In genomic region chr5:139415221-139415861, GRCh38 we compare ENCODE assay signal across 10 cellular contexts. TPM values are rescaled to one million over a fixed set of nuclear protein-coding genes. Genes with fewer than 3 reads are reported as not detected.
DNase-seq lines count a peak whose midpoint lies in the region; ATAC-seq and TF ChIP-seq lines count a peak whose summit lies in the region.
"Had no signal": no experiment of that assay in that cellular context is flagged by ENCODE, and none has a peak within 500 bp of the region (broad histone marks: within the 10 kb centered on the region; RNA-seq: fewer than 3 reads in every experiment).

No MANE protein-coding gene starts in this region.

- H3K9me3 ChIP-seq in breast epithelium = no peaks in the 10 kb centered on the region

- POLR2A ChIA-PET in GM10248 (lab: Yijun Ruan, JAX) = no interaction called here

- H3K27ac ChIP-seq in breast epithelium = peak overlapping the region; percentile 38 to 77

- ATAC-seq in HG03439 (IDR thresholded peaks at IDR 0.05; ENCODE audit: unreplicated experiment) (no peak), GM19467 (IDR thresholded peaks at IDR 0.05; ENCODE audit: unreplicated experiment) (no peak)

- peak; percentile 66 for DNase-seq in stimulated activated CD4-positive, alpha-beta T cell treated with anti-CD3 and anti-CD28 coated beads, Interleukin-1b, Interleukin-23, amount 100 ng/mL, for 48 hours
- no peak for DNase-seq in stimulated activated CD4-positive, alpha-beta T cell treated with anti-CD3 and anti-CD28 coated beads, Interleukin-4, amount 100 ng/mL, for 4 hours
- DNase-seq in breast epithelium (ENCODE audit: low spot score in 2 of 2) (no peak), middle frontal gyrus (ENCODE audit: extremely low spot score, low spot score) (peak; percentile 69), germinal center (ENCODE audit: low spot score) (no peak), GM10248 (ENCODE audit: extremely low spot score) (no peak)
- DNase-seq: CD8-positive, alpha-beta memory T cell had no signal

- TF ChIP-seq CTCF in breast epithelium (IDR thresholded peaks at IDR 0.05) (no peak), GM10248 (IDR thresholded peaks at IDR 0.05; ENCODE audit: control extremely low read depth, extremely low read depth, low read depth, missing control alignments) (no peak)

- H3K4me3 ChIP-seq in breast epithelium = no peak overlapping the region

- H3K27me3 ChIP-seq in breast epithelium = no peaks in the 10 kb centered on the region

- intact Hi-C loops in breast epithelium (cut with DNase I; ENCODE audit: low total_unique reads) = loop anchor here (2.0 to 5.0 kb wide), 2 partner anchors 71 to 102 kb away; no protein-coding TSS in a partner anchor

- CTCF ChIA-PET in GM10248 (lab: Yijun Ruan, JAX) = interaction anchor here (0.8 to 18.1 kb wide), 5 partner anchors 9 to 146 kb away, joined by 3 to 504 read pairs (median 6); partner anchors contain the start of genes SPATA24 and UBE2D2

- peaks cover 4 to 12% of the 10 kb centered on the region in 2 donors for H3K4me1 ChIP-seq in breast epithelium

- H3K36me3 ChIP-seq in breast epithelium = no peaks in the 10 kb centered on the region

- no peak for TF ChIP-seq POLR2A in breast epithelium (IDR thresholded peaks at IDR 0.05)

RNA-seq across cellular contexts. Expression of gene SPATA24, which starts 11.5 kb away (rescaled TPM):
- 1 to 10 TPM in 2 of 3 donors, under 1 TPM in 1; 0.98 to 2.4 (median 2.2) TPM for total RNA-seq in breast epithelium

RNA-seq across cellular contexts. Expression of gene PROB1, which starts 20.4 kb away (rescaled TPM):
- 1 to 10 TPM in 1 of 3 donors, under 1 TPM in 2; 0.32 to 1.3 (median 0.73) TPM for total RNA-seq in breast epithelium

RNA-seq across cellular contexts. Expression of gene DNAJC18, which starts 24.0 kb away (rescaled TPM):
- total RNA-seq in breast epithelium = 1 to 10 TPM; 5.4 to 9.5 (median 7.6) TPM

RNA-seq across cellular contexts. Expression of gene MZB1, which starts 25.6 kb away (rescaled TPM):
- 10 to 100 TPM in 1 of 3 donors, 1 to 10 TPM in 1, not detected in 1; 8.6 to 35.4 TPM for total RNA-seq in breast epithelium
- total RNA-seq: kidney epithelial cell had no signal

RNA-seq across cellular contexts. Expression of gene SLC23A1, which starts 32.2 kb away (rescaled TPM):
- total RNA-seq in breast epithelium = 1 to 10 TPM in 1 of 3 donors, under 1 TPM in 1, not detected in 1; 0.33 to 1.0 TPM
- total RNA-seq: kidney epithelial cell had no signal

Comparison
In these comparisons a context has a peak if more than half of its experiments do, and no peak if none do; other contexts are left out.
1. DNase-seq: peak in stimulated activated CD4-positive, alpha-beta T cell treated with anti-CD3 and anti-CD28 coated beads, Interleukin-1b, Interleukin-23, amount 100 ng/mL, for 48 hours (single experiment) and middle frontal gyrus (single experiment); none in stimulated activated CD4-positive, alpha-beta T cell treated with anti-CD3 and anti-CD28 coated beads, Interleukin-4, amount 100 ng/mL, for 4 hours (0 of 2), breast epithelium (0 of 2), germinal center (single experiment) and GM10248 (single experiment).